ENCODE assay signal across 23 cellular contexts in genomic region chr11:65532388-65533064, GRCh38. TPM values are rescaled to one million over a fixed set of nuclear protein-coding genes. Genes with fewer than 3 reads are reported as not detected.
A peak's percentile ranks its signal among the peaks of the same experiment; 100 is the strongest.
DNase-seq lines count a peak whose midpoint lies in the region; ATAC-seq, FAIRE-seq and TF ChIP-seq lines count a peak whose summit lies in the region.
"Had no signal": no experiment of that assay in that cellular context is flagged by ENCODE, and none has a peak within 500 bp of the region (broad histone marks: within the 10 kb centered on the region; RNA-seq: fewer than 3 reads in every experiment).

No MANE protein-coding gene starts in this region.

- intact Hi-C loops in K562 (cut with micrococcal nuclease), result no loop called here
- intact Hi-C loops in right lobe of liver (cut with DNase I), result no loop called here

- H3K9me3 ChIP-seq in K562 (replicated peaks; ENCODE audit: control insufficient read depth, insufficient read depth, low read depth, low read length) (no peaks in the 10 kb centered on the region), right lobe of liver (no peaks in the 10 kb centered on the region)
- H3K9me3 ChIP-seq: Peyer's patch had no signal

- H3K9ac ChIP-seq in K562 (ENCODE audit: insufficient read depth in 1 of 2, low read depth in 2 of 2, low read length in 2 of 2), result peak overlapping the region in 1 of 2 experiments; percentile 67; a peak in 2 of 4 replicates
- H3K9ac ChIP-seq: KMS-11 had no signal

- CTCF ChIA-PET in K562 (lab: Yijun Ruan, JAX; ENCODE audit: low intra/inter-chr PET ratio), result no interaction called here

- H4K20me1 ChIP-seq in K562 (replicated peaks; ENCODE audit: control insufficient read depth, insufficient read depth, low read length), result 0 out of 2 replicates have a peak, but pooled peaks cover 7% of the 10 kb centered on the region

- H3K4me3 ChIP-seq in K562, result no peak overlapping the region
- H3K4me3 ChIP-seq in right lobe of liver, result no peak overlapping the region
- H3K4me3 ChIP-seq: Peyer's patch, SK-N-MC had no signal

- H2AFZ ChIP-seq in K562 (ENCODE audit: low read depth, low read length), result no peak overlapping the region

- TF ChIP-seq POLR2A in K562 (conservative IDR thresholded peaks at IDR 0.05) (no peak), right lobe of liver (IDR thresholded peaks at IDR 0.05) (no peak)

- H3K36me3 ChIP-seq in K562 (ENCODE audit: control insufficient read depth, insufficient read depth, low read length) (peaks cover 88% of the 10 kb centered on the region; the same call in 2 of the 3 replicates), right lobe of liver (peaks cover 0 to 30% (median 15%) of the 10 kb centered on the region in 4 donors)

- POLR2A ChIA-PET in K562 (lab: Yijun Ruan, JAX), result interaction anchor here (0.6 to 1.3 kb wide), 3 partner anchors 12 to 113 kb away, joined by 3 to 7 read pairs (median 3); no protein-coding TSS in a partner anchor

- peak; percentile 35 for DNase-seq in NCI-H2196 (lab: John Stamatoyannopoulos, UW; ENCODE audit: unreplicated experiment)
- no peak for DNase-seq in NCI-H2196 treated with DMSO at 0.1 percent for 48 hours (lab: John Stamatoyannopoulos, UW; ENCODE audit: unreplicated experiment)
- DNase-seq in K562 (ENCODE audit: extremely low read depth in 1 of 4, low spot score in 3 of 4), result peak in 1 of 4 experiments; percentile 8
- peak; percentile 72 to 93 (median 91) for DNase-seq in right lobe of liver
- DNase-seq in urothelium cell line (ENCODE audit: low spot score), result no peak
- DNase-seq in foreskin melanocyte, result no peak
- DNase-seq: Calu3, DMS79 treated with DMSO at 0.1 percent for 48 hours, GF-D8, MM.1S, NCI-H2029 treated with DMSO at 0.1 percent for 48 hours, NCI-H226, NCI-H510A, NCI-H69, OCI-M1, Peyer's patch, SIG-M5 had no signal

- H3K4me1 ChIP-seq in K562 (replicated peaks in 1 of 2; ENCODE audit: control insufficient read depth in 2 of 2, insufficient read depth in 2 of 2, low read length in 2 of 2) (peaks cover 0 to 16% of the 10 kb centered on the region in 2 experiments; a peak in 2 of 5 replicates), right lobe of liver (peaks cover 0 to 42% (median 19%) of the 10 kb centered on the region in 4 donors)
- H3K4me1 ChIP-seq: Peyer's patch had no signal

- no peaks in the 10 kb centered on the region for H3K79me2 ChIP-seq in K562 (ENCODE audit: control insufficient read depth, insufficient read depth, low read length)

- H3K27ac ChIP-seq in K562 (ENCODE audit: extremely low read depth, low read depth, low read length) (no peak overlapping the region), right lobe of liver (no peak overlapping the region)
- H3K27ac ChIP-seq: KMS-11, Peyer's patch, SK-N-MC had no signal

- no peaks in the 10 kb centered on the region for H3K9me1 ChIP-seq in K562 (ENCODE audit: control insufficient read depth, insufficient read depth, low read length)

- H3K27me3 ChIP-seq in K562 (ENCODE audit: control insufficient read depth in 2 of 2, insufficient read depth in 2 of 2, low read length in 2 of 2) (no peaks in the 10 kb centered on the region), right lobe of liver (no peaks in the 10 kb centered on the region)
- H3K27me3 ChIP-seq: Peyer's patch had no signal

- H3K4me2 ChIP-seq in K562 (ENCODE audit: insufficient read depth, low read length), result no peak overlapping the region
- H3K4me2 ChIP-seq: KMS-11 had no signal

- FAIRE-seq in K562 (lab: Jason Lieb, UNC) (no peak), urothelium cell line (lab: Jason Lieb, UNC) (peak; percentile 23)
- FAIRE-seq: GM12892, H54 had no signal

- BruUV-seq in K562 (replicated peaks; lab: Mats Ljungman, UMichigan), result no TSS peak

- no peak for TF ChIP-seq RAD21 in K562 (CRISPR knock-in tag; conservative IDR thresholded peaks at IDR 0.05 in 1 of 2, IDR thresholded peaks at IDR 0.05 in 1 of 2)

- WGBS in K562 (ENCODE audit: insufficient coverage, low coverage, missing lambda C conversion rate), result 90% methylated on average over 14 of the region's 15 CpGs
- 65% methylated on average over 7 of the region's 15 CpGs for WGBS in right lobe of liver (ENCODE audit: insufficient coverage, low coverage, low lambda C conversion rate, missing lambda C conversion rate)

- TF ChIP-seq CTCF in K562 (IDR thresholded peaks at IDR 0.05 in 2 of 3, conservative IDR thresholded peaks at IDR 0.05 in 1 of 3; ENCODE audit: insufficient read depth in 2 of 3, low read depth in 1 of 3, low read length in 3 of 3), result no peak
- TF ChIP-seq CTCF in right lobe of liver (IDR thresholded peaks at IDR 0.05), result no peak

- no peak for ATAC-seq in K562
- ATAC-seq in right lobe of liver, result peak; percentile 56 to 79 (median 62)
- no peak for ATAC-seq in HG02678 (IDR thresholded peaks at IDR 0.05; ENCODE audit: unreplicated experiment)
- no peak for ATAC-seq in GM18502 (IDR thresholded peaks at IDR 0.05; ENCODE audit: poor library complexity, unreplicated experiment)

- no peak for TF ChIP-seq EP300 in K562 (IDR thresholded peaks at IDR 0.05; ENCODE audit: low read length)

- in situ Hi-C loops in K562 (cut with MboI), result no loop called here

RNA-seq across cellular contexts. Expression of gene SCYL1, which starts 7.6 kb away (rescaled TPM):
- total RNA-seq in K562 (2011; cell fraction: chromatin; rRNA removed; ENCODE audit: low replicate concordance), result 59.7 and 207 TPM in 2 replicates
- total RNA-seq in K562 (2011; cell fraction: nucleolus; rRNA removed), result 125 and 130 TPM in 2 replicates
- 91.0 and 98.2 TPM in 2 replicates for total RNA-seq in K562 (2011; cell fraction: nucleoplasm; rRNA removed)
- total RNA-seq in K562 (2014; rRNA removed), result 145 and 156 TPM in 2 replicates
- total RNA-seq in K562 (2014; rRNA removed; fragmentation: Illumina TruSeq; extraction: Trizol), result 14.2 and 20.2 TPM in 2 replicates
- total RNA-seq in K562 (2015; rRNA removed; fragmentation: Illumina TruSeq; extraction: Trizol), result 57.6 and 59.0 TPM in 2 replicates
- 113 and 115 TPM in 2 replicates for total RNA-seq in K562 (2021)
- polyA plus RNA-seq in K562 (2011; rRNA removed), result 55.0 and 79.2 TPM in 2 replicates
- polyA plus RNA-seq in K562 (2011; cell fraction: cytosol; rRNA removed), result 121 and 188 TPM in 2 replicates
- polyA plus RNA-seq in K562 (2011; cell fraction: nucleus; rRNA removed), result 124 and 172 TPM in 2 replicates
- 54.7 and 95.3 TPM in 2 replicates for polyA plus RNA-seq in K562 (2012)
- polyA plus RNA-seq in K562 (2014; fragmentation: Illumina TruSeq; extraction: Trizol), result 76.1 and 81.3 TPM in 2 replicates
- polyA plus RNA-seq in K562 (2014; fragmentation: Nextera tagmentation; extraction: Ambion mirVana), result 1 to 10 TPM; 1.9 to 4.7 TPM
- 96.0 and 104 TPM in 2 replicates for polyA plus RNA-seq in K562 (2014; rRNA removed)
- 27.0 and 42.0 TPM in 2 replicates for polyA minus RNA-seq in K562 (2011; rRNA and poly(A)+ RNA removed)
- polyA minus RNA-seq in K562 (2011; cell fraction: cytosol; rRNA and poly(A)+ RNA removed), result 62.5 and 74.3 TPM in 2 replicates
- 31.2 and 38.2 TPM in 2 replicates for polyA minus RNA-seq in K562 (2011; cell fraction: nucleus; rRNA and poly(A)+ RNA removed)
- total RNA-seq in right lobe of liver, result 10 to 100 TPM; 51.3 to 82.3 (median 57.0) TPM

RNA-seq across cellular contexts. Expression of gene LTBP3, which starts 25.6 kb away (rescaled TPM):
- 78.9 and 182 TPM in 2 replicates for total RNA-seq in K562 (2011; cell fraction: chromatin; rRNA removed; ENCODE audit: low replicate concordance)
- 71.7 and 81.2 TPM in 2 replicates for total RNA-seq in K562 (2011; cell fraction: nucleolus; rRNA removed)
- total RNA-seq in K562 (2011; cell fraction: nucleoplasm; rRNA removed), result 77.2 and 120 TPM in 2 replicates
- total RNA-seq in K562 (2014; rRNA removed) (15.0 and 19.3 TPM in 2 replicates), K562 (2014; rRNA removed; fragmentation: Illumina TruSeq; extraction: Trizol) (1.3 and 1.7 TPM in 2 replicates), K562 (2015; rRNA removed; fragmentation: Illumina TruSeq; extraction: Trizol) (3.8 and 4.4 TPM in 2 replicates), K562 (2021) (17.1 and 18.8 TPM in 2 replicates), right lobe of liver (10 to 100 TPM; 26.6 to 94.1 (median 46.8) TPM)
- polyA plus RNA-seq in K562 (2011; rRNA removed) (7.4 and 17.0 TPM in 2 replicates), K562 (2014; fragmentation: Illumina TruSeq; extraction: Trizol) (4.8 and 6.9 TPM in 2 replicates), K562 (2014; fragmentation: Nextera tagmentation; extraction: Ambion mirVana) (under 1 TPM; 0.06 to 0.14 TPM), K562 (2014; rRNA removed) (14.6 and 20.5 TPM in 2 replicates)
- polyA plus RNA-seq in K562 (2011; cell fraction: cytosol; rRNA removed), result 13.4 and 20.3 TPM in 2 replicates
- polyA plus RNA-seq in K562 (2011; cell fraction: nucleus; rRNA removed), result 102 and 163 TPM in 2 replicates
- polyA plus RNA-seq in K562 (2012), result 19.2 and 25.7 TPM in 2 replicates
- polyA minus RNA-seq in K562 (2011; rRNA and poly(A)+ RNA removed), result 6.4 and 7.8 TPM in 2 replicates
- polyA minus RNA-seq in K562 (2011; cell fraction: cytosol; rRNA and poly(A)+ RNA removed), result 7.6 and 12.6 TPM in 2 replicates
- 18.2 and 23.1 TPM in 2 replicates for polyA minus RNA-seq in K562 (2011; cell fraction: nucleus; rRNA and poly(A)+ RNA removed)

RNA-seq across cellular contexts. Expression of gene MALAT1, which starts 33.7 kb away (rescaled TPM):
- 25,088 and 54,166 TPM in 2 replicates for total RNA-seq in K562 (2011; cell fraction: chromatin; rRNA removed; ENCODE audit: low replicate concordance)
- total RNA-seq in K562 (2011; cell fraction: nucleolus; rRNA removed), result 9,055 and 12,105 TPM in 2 replicates
- 29,585 and 58,308 TPM in 2 replicates for total RNA-seq in K562 (2011; cell fraction: nucleoplasm; rRNA removed)
- 1,943 and 2,212 TPM in 2 replicates for total RNA-seq in K562 (2014; rRNA removed)
- total RNA-seq in K562 (2014; rRNA removed; fragmentation: Illumina TruSeq; extraction: Trizol), result 2,548 and 2,859 TPM in 2 replicates
- total RNA-seq in K562 (2015; rRNA removed; fragmentation: Illumina TruSeq; extraction: Trizol), result 2,437 and 2,551 TPM in 2 replicates
- 4,052 and 5,928 TPM in 2 replicates for total RNA-seq in K562 (2021)
- polyA plus RNA-seq in K562 (2011; rRNA removed), result 980 and 1,205 TPM in 2 replicates
- 93.6 and 371 TPM in 2 replicates for polyA plus RNA-seq in K562 (2011; cell fraction: cytosol; rRNA removed)
- polyA plus RNA-seq in K562 (2011; cell fraction: nucleus; rRNA removed), result 5,475 and 8,513 TPM in 2 replicates
- 1,113 and 1,346 TPM in 2 replicates for polyA plus RNA-seq in K562 (2012)
- 363 and 398 TPM in 2 replicates for polyA plus RNA-seq in K562 (2014; fragmentation: Illumina TruSeq; extraction: Trizol)
- 1,000 to 10,000 TPM; 1,606 to 8,715 TPM for polyA plus RNA-seq in K562 (2014; fragmentation: Nextera tagmentation; extraction: Ambion mirVana)
- 1,666 and 2,351 TPM in 2 replicates for polyA plus RNA-seq in K562 (2014; rRNA removed)
- polyA minus RNA-seq in K562 (2011; rRNA and poly(A)+ RNA removed), result 5,106 and 10,064 TPM in 2 replicates
- polyA minus RNA-seq in K562 (2011; cell fraction: cytosol; rRNA and poly(A)+ RNA removed), result 2,869 and 5,041 TPM in 2 replicates
- 20,177 and 33,147 TPM in 2 replicates for polyA minus RNA-seq in K562 (2011; cell fraction: nucleus; rRNA and poly(A)+ RNA removed)
- 1,000 to 10,000 TPM; 2,716 to 5,163 (median 3,933) TPM for total RNA-seq in right lobe of liver

RNA-seq across cellular contexts. Expression of gene ZNRD2, which starts 37.8 kb away (rescaled TPM):
- total RNA-seq in K562 (2011; cell fraction: chromatin; rRNA removed; ENCODE audit: low replicate concordance), result 16.9 and 90.0 TPM in 2 replicates
- total RNA-seq in K562 (2011; cell fraction: nucleolus; rRNA removed), result 98.3 and 115 TPM in 2 replicates
- 36.5 and 47.7 TPM in 2 replicates for total RNA-seq in K562 (2011; cell fraction: nucleoplasm; rRNA removed)
- 129 and 153 TPM in 2 replicates for total RNA-seq in K562 (2014; rRNA removed)
- 8.5 and 13.4 TPM in 2 replicates for total RNA-seq in K562 (2014; rRNA removed; fragmentation: Illumina TruSeq; extraction: Trizol)
- total RNA-seq in K562 (2015; rRNA removed; fragmentation: Illumina TruSeq; extraction: Trizol), result 60.4 and 61.8 TPM in 2 replicates
- total RNA-seq in K562 (2021), result 106 and 114 TPM in 2 replicates
- polyA plus RNA-seq in K562 (2011; rRNA removed), result 40.4 and 51.9 TPM in 2 replicates
- 70.6 and 201 TPM in 2 replicates for polyA plus RNA-seq in K562 (2011; cell fraction: cytosol; rRNA removed)
- polyA plus RNA-seq in K562 (2011; cell fraction: nucleus; rRNA removed), result 69.6 and 90.0 TPM in 2 replicates
- polyA plus RNA-seq in K562 (2012), result 75.0 and 123 TPM in 2 replicates
- polyA plus RNA-seq in K562 (2014; fragmentation: Illumina TruSeq; extraction: Trizol), result 16.6 and 77.3 TPM in 2 replicates
- polyA plus RNA-seq in K562 (2014; fragmentation: Nextera tagmentation; extraction: Ambion mirVana), result 10 to 100 TPM; 35.6 to 66.3 TPM
- 123 and 130 TPM in 2 replicates for polyA plus RNA-seq in K562 (2014; rRNA removed)
- 7.4 TPM in 2 replicates for polyA minus RNA-seq in K562 (2011; rRNA and poly(A)+ RNA removed)
- 22.4 and 23.0 TPM in 2 replicates for polyA minus RNA-seq in K562 (2011; cell fraction: cytosol; rRNA and poly(A)+ RNA removed)
- polyA minus RNA-seq in K562 (2011; cell fraction: nucleus; rRNA and poly(A)+ RNA removed), result 61.0 and 62.0 TPM in 2 replicates
- 10 to 100 TPM; 11.6 to 43.2 (median 16.5) TPM for total RNA-seq in right lobe of liver

RNA-seq across cellular contexts. Expression of gene FAM89B, which starts 39.8 kb away (rescaled TPM):
- 6.1 and 32.6 TPM in 2 replicates for total RNA-seq in K562 (2011; cell fraction: chromatin; rRNA removed; ENCODE audit: low replicate concordance)
- 30.5 and 31.9 TPM in 2 replicates for total RNA-seq in K562 (2011; cell fraction: nucleolus; rRNA removed)
- 14.4 and 16.7 TPM in 2 replicates for total RNA-seq in K562 (2011; cell fraction: nucleoplasm; rRNA removed)
- total RNA-seq in K562 (2014; rRNA removed), result 26.1 and 36.0 TPM in 2 replicates
- 3.2 and 4.2 TPM in 2 replicates for total RNA-seq in K562 (2014; rRNA removed; fragmentation: Illumina TruSeq; extraction: Trizol)
- 12.3 and 12.6 TPM in 2 replicates for total RNA-seq in K562 (2015; rRNA removed; fragmentation: Illumina TruSeq; extraction: Trizol)
- 24.2 and 26.9 TPM in 2 replicates for total RNA-seq in K562 (2021)
- polyA plus RNA-seq in K562 (2011; rRNA removed), result 9.7 and 12.3 TPM in 2 replicates
- 21.6 and 65.1 TPM in 2 replicates for polyA plus RNA-seq in K562 (2011; cell fraction: cytosol; rRNA removed)
- 29.6 and 55.3 TPM in 2 replicates for polyA plus RNA-seq in K562 (2011; cell fraction: nucleus; rRNA removed)
- polyA plus RNA-seq in K562 (2012), result 17.8 and 26.2 TPM in 2 replicates
- 11.9 and 21.9 TPM in 2 replicates for polyA plus RNA-seq in K562 (2014; fragmentation: Illumina TruSeq; extraction: Trizol)
- polyA plus RNA-seq in K562 (2014; fragmentation: Nextera tagmentation; extraction: Ambion mirVana), result under 1 TPM; 0.32 to 0.83 TPM
- 27.6 and 33.4 TPM in 2 replicates for polyA plus RNA-seq in K562 (2014; rRNA removed)
- polyA minus RNA-seq in K562 (2011; rRNA and poly(A)+ RNA removed), result 2.2 and 3.2 TPM in 2 replicates
- 7.2 and 7.9 TPM in 2 replicates for polyA minus RNA-seq in K562 (2011; cell fraction: cytosol; rRNA and poly(A)+ RNA removed)
- polyA minus RNA-seq in K562 (2011; cell fraction: nucleus; rRNA and poly(A)+ RNA removed), result 22.2 and 25.9 TPM in 2 replicates
- total RNA-seq in right lobe of liver, result 10 to 100 TPM; 12.8 to 20.6 (median 14.6) TPM

Comparison
In these comparisons a context has a peak if more than half of its experiments do, and no peak if none do; other contexts are left out.
1. DNase-seq: peak in NCI-H2196 (single experiment) and right lobe of liver (3 of 3); none in NCI-H2196 treated with DMSO at 0.1 percent for 48 hours (single experiment), urothelium cell line (single experiment) and foreskin melanocyte (single experiment).
2. ATAC-seq: peak in right lobe of liver (4 of 4); none in K562 (single experiment), HG02678 (single experiment) and GM18502 (single experiment).